34 cellular contexts compared by ENCODE assay signal in the genomic region with DNA sequence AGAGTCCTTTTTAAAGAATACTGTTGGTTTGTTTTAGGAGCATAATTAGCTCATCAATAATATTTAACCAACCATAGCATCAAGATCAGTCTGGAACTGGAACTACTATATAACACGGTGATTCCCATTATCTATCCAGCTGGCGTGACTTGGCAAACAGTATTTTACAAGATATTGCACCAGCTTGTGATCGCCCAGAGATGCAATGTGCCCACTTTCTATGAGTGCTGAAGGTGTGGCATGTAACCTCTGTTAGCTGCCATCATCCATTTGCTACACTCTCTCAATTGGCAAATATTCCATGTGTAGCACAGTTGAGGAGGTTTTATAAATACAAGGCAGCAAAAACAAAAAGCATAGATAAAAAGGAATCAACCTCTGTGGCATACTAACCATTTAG.
DNase-seq lines count a peak whose midpoint lies in the region; ATAC-seq, FAIRE-seq and TF ChIP-seq lines count a peak whose summit lies in the region.
"Had no signal": no experiment of that assay in that cellular context is flagged by ENCODE, and none has a peak within 500 bp of the region (broad histone marks: within the 10 kb centered on the region; RNA-seq: fewer than 3 reads in every experiment).

No MANE protein-coding gene starts in this region.

- H3K27ac Mint-ChIP-seq in astrocyte (ENCODE audit: unreplicated experiment) = no peak overlapping the region
- H3K27ac Mint-ChIP-seq: activated CD4-positive, alpha-beta memory T cell treated with anti-CD3 and anti-CD28 coated beads, Interleukin-2, amount 10 ng/mL, durations not matched to agents 7 days and 5 days; activated T-helper 1 cell treated with anti-CD3 and anti-CD28 coated beads, Interleukin-12 subunit alpha, Interleukin-12 subunit beta, Interleukin-2, Interleukin-4 antibody, amounts not matched to agents 30 ng/mL and 10 ng/mL and 1 ng/mL, durations not matched to agents 14 hours and 24 hours and 36 hours; neural progenitor cell; stimulated activated memory B cell treated with anti-CD40 and anti-IgM and Interleukin-4, amounts not matched to agents 10 μg/mL and 1 μg/mL and 100 μg/mL, for 72 hours; T-helper 2 cell treated with Interferon-gamma antibody and Interleukin-4, amounts not matched to agents 5 μg/mL and 100 μg/mL, for 36 hours had no signal

- no peaks in the 10 kb centered on the region for H4K20me1 ChIP-seq in astrocyte (ENCODE audit: insufficient read depth, low read length)

- no peaks in the 10 kb centered on the region for H3K27me3 ChIP-seq in astrocyte (ENCODE audit: insufficient read depth, low read length)
- H3K27me3 ChIP-seq in upper lobe of left lung = no peaks in the 10 kb centered on the region
- no peaks in the 10 kb centered on the region for H3K27me3 ChIP-seq in esophagus muscularis mucosa
- H3K27me3 ChIP-seq: body of pancreas, heart right ventricle, neural progenitor cell, pancreas had no signal

- intact Hi-C loops in esophagus muscularis mucosa (cut with DNase I) = no loop called here

- no peak overlapping the region for H3K4me3 Mint-ChIP-seq in astrocyte (ENCODE audit: unreplicated experiment)
- H3K4me3 Mint-ChIP-seq: activated CD4-positive, alpha-beta memory T cell treated with anti-CD3 and anti-CD28 coated beads, Interleukin-2, amount 10 ng/mL, durations not matched to agents 7 days and 5 days; activated T-helper 1 cell treated with anti-CD3 and anti-CD28 coated beads, Interleukin-12 subunit alpha, Interleukin-12 subunit beta, Interleukin-2, Interleukin-4 antibody, amounts not matched to agents 30 ng/mL and 10 ng/mL and 1 ng/mL, durations not matched to agents 14 hours and 24 hours and 36 hours; neural progenitor cell; stimulated activated memory B cell treated with anti-CD40 and anti-IgM and Interleukin-4, amounts not matched to agents 10 μg/mL and 1 μg/mL and 100 μg/mL, for 72 hours; T-helper 2 cell treated with Interferon-gamma antibody and Interleukin-4, amounts not matched to agents 5 μg/mL and 100 μg/mL, for 36 hours had no signal

- TF ChIP-seq POLR2A in upper lobe of left lung (IDR thresholded peaks at IDR 0.05) = no peak
- no peak for TF ChIP-seq POLR2A in esophagus muscularis mucosa (IDR thresholded peaks at IDR 0.05; ENCODE audit: low read depth)

- H3K9me3 ChIP-seq in astrocyte (ENCODE audit: insufficient read depth, low read depth, low read length) (no peaks in the 10 kb centered on the region), upper lobe of left lung (no peaks in the 10 kb centered on the region), esophagus muscularis mucosa (no peaks in the 10 kb centered on the region)
- H3K9me3 ChIP-seq: body of pancreas, heart right ventricle, pancreas had no signal

- WGBS in upper lobe of left lung, 2 donors = 91 to 97% methylated on average over 2 to 3 of the region's 3 CpGs
- 94% methylated on average over 3 of the region's 3 CpGs for WGBS in esophagus muscularis mucosa

- H3K4me3 ChIP-seq in astrocyte (ENCODE audit: insufficient read depth, low read depth, low read length) (no peak overlapping the region), upper lobe of left lung (no peak overlapping the region), esophagus muscularis mucosa (no peak overlapping the region)
- H3K4me3 ChIP-seq: body of pancreas, heart right ventricle, neural progenitor cell, pancreas had no signal

- peak; percentile 41 for FAIRE-seq in astrocyte (lab: Jason Lieb, UNC)
- FAIRE-seq: endometrium, frontal cortex, GM18507, GM19239, pancreas had no signal

- ATAC-seq in upper lobe of left lung (ENCODE audit: low FRiP score in 2 of 2) = no peak
- ATAC-seq in HG03108 (IDR thresholded peaks at IDR 0.05; ENCODE audit: unreplicated experiment) = no peak
- ATAC-seq: body of pancreas; left ventricle myocardium superior; pancreas; stimulated activated memory B cell treated with anti-CD40 and anti-IgM and Interleukin-4, amounts not matched to agents 10 μg/mL and 1 μg/mL and 100 μg/mL, for 72 hours had no signal

- peaks cover 20% of the 10 kb centered on the region for H3K4me1 Mint-ChIP-seq in astrocyte (ENCODE audit: low read depth, unreplicated experiment)
- H3K4me1 Mint-ChIP-seq: activated CD4-positive, alpha-beta memory T cell treated with anti-CD3 and anti-CD28 coated beads, Interleukin-2, amount 10 ng/mL, durations not matched to agents 7 days and 5 days; stimulated activated memory B cell treated with anti-CD40 and anti-IgM and Interleukin-4, amounts not matched to agents 10 μg/mL and 1 μg/mL and 100 μg/mL, for 72 hours had no signal

- no peaks in the 10 kb centered on the region for H3K36me3 ChIP-seq in astrocyte (ENCODE audit: insufficient read depth, low read length)
- no peaks in the 10 kb centered on the region for H3K36me3 ChIP-seq in upper lobe of left lung
- no peaks in the 10 kb centered on the region for H3K36me3 ChIP-seq in esophagus muscularis mucosa
- H3K36me3 ChIP-seq: heart right ventricle, neural progenitor cell, pancreas had no signal

- H3K27ac ChIP-seq in astrocyte (ENCODE audit: low read depth, low read length) (no peak overlapping the region), upper lobe of left lung (no peak overlapping the region), esophagus muscularis mucosa (replicated peaks in 1 of 4) (no peak overlapping the region)
- H3K27ac ChIP-seq: 22Rv1, body of pancreas, C4-2B, heart right ventricle, KMS-11, neural progenitor cell, pancreas had no signal

- no peaks in the 10 kb centered on the region for H3K79me2 ChIP-seq in astrocyte (ENCODE audit: insufficient read depth, low read length)

- no peaks in the 10 kb centered on the region for H3K9me3 Mint-ChIP-seq in astrocyte (ENCODE audit: unreplicated experiment)
- H3K9me3 Mint-ChIP-seq: activated T-helper 1 cell treated with anti-CD3 and anti-CD28 coated beads, Interleukin-12 subunit alpha, Interleukin-12 subunit beta, Interleukin-2, Interleukin-4 antibody, amounts not matched to agents 30 ng/mL and 10 ng/mL and 1 ng/mL, durations not matched to agents 14 hours and 24 hours and 36 hours; stimulated activated memory B cell treated with anti-CD40 and anti-IgM and Interleukin-4, amounts not matched to agents 10 μg/mL and 1 μg/mL and 100 μg/mL, for 72 hours; T-helper 2 cell treated with Interferon-gamma antibody and Interleukin-4, amounts not matched to agents 5 μg/mL and 100 μg/mL, for 36 hours had no signal

- H2AFZ ChIP-seq in astrocyte (ENCODE audit: low read depth, low read length) = no peak overlapping the region
- H2AFZ ChIP-seq: neural progenitor cell had no signal

- no peak for TF ChIP-seq CTCF in astrocyte (IDR thresholded peaks at IDR 0.05; ENCODE audit: insufficient read depth, low read depth, low read length)
- TF ChIP-seq CTCF in upper lobe of left lung (IDR thresholded peaks at IDR 0.05) = no peak
- TF ChIP-seq CTCF in esophagus muscularis mucosa (IDR thresholded peaks at IDR 0.05) = no peak

- peaks cover 14% of the 10 kb centered on the region for H3K4me1 ChIP-seq in astrocyte (ENCODE audit: insufficient read depth, low read length)
- H3K4me1 ChIP-seq in upper lobe of left lung = peaks cover 0 to 4% (median 0%) of the 10 kb centered on the region in 4 donors
- H3K4me1 ChIP-seq in esophagus muscularis mucosa = peaks cover 15 to 30% (median 22%) of the 10 kb centered on the region in 4 donors
- H3K4me1 ChIP-seq: body of pancreas, pancreas had no signal

- no peaks in the 10 kb centered on the region for H3K27me3 Mint-ChIP-seq in astrocyte (ENCODE audit: low read depth, unreplicated experiment)
- H3K27me3 Mint-ChIP-seq: activated CD4-positive, alpha-beta memory T cell treated with anti-CD3 and anti-CD28 coated beads, Interleukin-2, amount 10 ng/mL, durations not matched to agents 7 days and 5 days; stimulated activated memory B cell treated with anti-CD40 and anti-IgM and Interleukin-4, amounts not matched to agents 10 μg/mL and 1 μg/mL and 100 μg/mL, for 72 hours had no signal

- no peak overlapping the region for H3K4me2 ChIP-seq in astrocyte (ENCODE audit: low read length)
- H3K4me2 ChIP-seq: KMS-11, neural progenitor cell had no signal

- no peak overlapping the region for H3K9ac ChIP-seq in astrocyte (ENCODE audit: low read length)
- H3K9ac ChIP-seq: KMS-11, neural progenitor cell had no signal

- DNase-seq in DMS79 treated with DMSO at 0.1 percent for 48 hours (lab: John Stamatoyannopoulos, UW) = peak; percentile 10
- DNase-seq in DMS79 (lab: John Stamatoyannopoulos, UW) = no peak
- peak; percentile 29 for DNase-seq in NCI-H1105 (lab: John Stamatoyannopoulos, UW)
- peak; percentile 17 for DNase-seq in NCI-H510A (lab: John Stamatoyannopoulos, UW)
- no peak for DNase-seq in astrocyte (ENCODE audit: low read depth)
- DNase-seq in upper lobe of left lung = no peak
- no peak for DNase-seq in esophagus muscularis mucosa (ENCODE audit: extremely low spot score)
- DNase-seq: activated CD4-positive, alpha-beta memory T cell treated with anti-CD3 and anti-CD28 coated beads, Interleukin-2, amount 10 ng/mL, durations not matched to agents 7 days and 5 days; activated CD8-positive, alpha-beta memory T cell treated with anti-CD3 and anti-CD28 coated beads, Interleukin-2, amount 50 U/mL, for 4 hours; activated naive CD4-positive, alpha-beta T cell treated with Interleukin-2 at 50 U/mL for 16 hours; body of pancreas; Calu3; cerebellar nuclear complex; dermis blood vessel endothelial cell; heart right ventricle; left ventricle myocardium superior; mesendoderm; MM.1S; NCI-H524 treated with DMSO at 0.1 percent for 48 hours; pancreas; substantia nigra; trophoblast cell had no signal

- H3K36me3 Mint-ChIP-seq in astrocyte (ENCODE audit: low read depth, unreplicated experiment) = no peaks in the 10 kb centered on the region
- H3K36me3 Mint-ChIP-seq: stimulated activated memory B cell treated with anti-CD40 and anti-IgM and Interleukin-4, amounts not matched to agents 10 μg/mL and 1 μg/mL and 100 μg/mL, for 72 hours had no signal

- TF ChIP-seq EP300 in upper lobe of left lung (IDR thresholded peaks at IDR 0.05) = no peak
- TF ChIP-seq EP300 in esophagus muscularis mucosa (IDR thresholded peaks at IDR 0.05) = no peak

Comparison
In these comparisons a context has a peak if more than half of its experiments do, and no peak if none do; other contexts are left out.
1. DNase-seq: peak in DMS79 treated with DMSO at 0.1 percent for 48 hours (single experiment), NCI-H1105 (single experiment) and NCI-H510A (single experiment); none in DMS79 (single experiment), astrocyte (single experiment), upper lobe of left lung (0 of 2) and esophagus muscularis mucosa (single experiment).